Comparison of ENCODE assay signal across 9 cellular contexts in genomic region chr3:194312743-194313281, GRCh38. TPM values are rescaled to one million over a fixed set of nuclear protein-coding genes. Genes with fewer than 3 reads are reported as not detected.
DNase-seq lines count a peak whose midpoint lies in the region; ATAC-seq and TF ChIP-seq lines count a peak whose summit lies in the region.
"Had no signal": no experiment of that assay in that cellular context is flagged by ENCODE, and none has a peak within 500 bp of the region (broad histone marks: within the 10 kb centered on the region; RNA-seq: fewer than 3 reads in every experiment).

No MANE protein-coding gene starts in this region.

- no peak overlapping the region for H4K91ac ChIP-seq in H9 (ENCODE audit: insufficient read length, low read depth, low read length)

- H3K27me3 Mint-ChIP-seq in H9 (ENCODE audit: low read depth), result peaks cover 71% of the 10 kb centered on the region
- H3K27me3 Mint-ChIP-seq in WTC11 (ENCODE audit: low read depth), result peaks cover 33% of the 10 kb centered on the region

- peaks cover 5 to 6% (median 5%) of the 10 kb centered on the region in 3 experiments; a peak in 6 of 7 replicates for H3K36me3 Mint-ChIP-seq in H9 (ENCODE audit: insufficient read depth in 1 of 3, low read depth in 3 of 3)
- peaks cover 6% of the 10 kb centered on the region for H3K36me3 Mint-ChIP-seq in WTC11

- intact Hi-C loops in gastrocnemius medialis (cut with DNase I; ENCODE audit: low total_unique reads), result no loop called here

- no peak overlapping the region for H3K4ac ChIP-seq in H9 (ENCODE audit: low read depth, low read length)

- no peaks in the 10 kb centered on the region for H3K79me1 ChIP-seq in H9 (ENCODE audit: insufficient read depth, low read depth, low read length, poor library complexity, severe bottlenecking)

- H3K9me3 Mint-ChIP-seq in H9 (peaks cover 6% of the 10 kb centered on the region in 2 experiments), WTC11 (peaks cover 7% of the 10 kb centered on the region)
- H3K9me3 Mint-ChIP-seq: dendritic cell treated with granulocyte-macrophage colony-stimulating factor and Interleukin-4, amounts not matched to agents 40 ng/mL and 50 ng/mL, for 4 days had no signal

- no peak overlapping the region for H3K4me2 ChIP-seq in H9 (ENCODE audit: insufficient read depth, insufficient read length, low read length)

- no peak overlapping the region for H2BK15ac ChIP-seq in H9 (ENCODE audit: low read depth, low read length)

- no peaks in the 10 kb centered on the region for H3K23me2 ChIP-seq in H9 (ENCODE audit: insufficient read length, low read depth, low read length, poor library complexity, severe bottlenecking)

- no peak overlapping the region for H3K18ac ChIP-seq in H9 (ENCODE audit: insufficient read length, low read depth, low read length)

- TF ChIP-seq POLR2A in gastroesophageal sphincter (IDR thresholded peaks at IDR 0.05), result no peak
- TF ChIP-seq POLR2A in gastrocnemius medialis (IDR thresholded peaks at IDR 0.05), result no peak

- no peak overlapping the region for H2BK5ac ChIP-seq in H9 (ENCODE audit: insufficient read length, low read length)

- no peak overlapping the region for H2AFZ ChIP-seq in H9 (ENCODE audit: low read length)

- no peak overlapping the region; a peak in 1 of 5 replicates for H3K4me3 Mint-ChIP-seq in H9
- no peak overlapping the region for H3K4me3 Mint-ChIP-seq in WTC11
- H3K4me3 Mint-ChIP-seq: dendritic cell treated with granulocyte-macrophage colony-stimulating factor and Interleukin-4, amounts not matched to agents 40 ng/mL and 50 ng/mL, for 4 days had no signal

- H4K5ac ChIP-seq in H9 (ENCODE audit: insufficient read length, low read depth, low read length), result no peak overlapping the region

- H3K27ac ChIP-seq in gastroesophageal sphincter (peak overlapping the region; percentile 27 to 84 (median 78)), gastrocnemius medialis (no peak overlapping the region), H9 (ENCODE audit: insufficient read length, low read depth, low read length) (no peak overlapping the region)
- H3K27ac ChIP-seq: thoracic aorta had no signal

- H3K56ac ChIP-seq in H9 (ENCODE audit: insufficient read length, low read depth, low read length), result no peak overlapping the region

- no peak overlapping the region for H4K8ac ChIP-seq in H9 (replicated peaks; ENCODE audit: insufficient read length, low read depth, low read length)

- H4K20me1 ChIP-seq in H9 (ENCODE audit: control insufficient read depth, insufficient read depth, insufficient read length), result no peaks in the 10 kb centered on the region

- no peak overlapping the region for H3K23ac ChIP-seq in H9 (ENCODE audit: insufficient read length, low read depth, low read length)

- CTCF ChIA-PET in WTC11 (lab: Charles Lee), result interaction anchor here (0.6 to 2.2 kb wide), 11 partner anchors 18 to 532 kb away, joined by 3 to 21 read pairs (median 4); partner anchors contain the start of gene HES1

- H3K36me3 ChIP-seq in gastroesophageal sphincter (no peaks in the 10 kb centered on the region), gastrocnemius medialis (no peaks in the 10 kb centered on the region)
- H3K36me3 ChIP-seq: thoracic aorta had no signal

- no peak overlapping the region for H2BK12ac ChIP-seq in H9 (ENCODE audit: insufficient read length, low read depth, low read length)

- DNase-seq in GDM1 (lab: John Stamatoyannopoulos, UW) (peak; percentile 40), NCI-H774 (lab: John Stamatoyannopoulos, UW) (peak; percentile 30), gastrocnemius medialis (peak in 1 of 2 donors; percentile 62), H9 (no peak), WTC11 (ENCODE audit: low spot score) (no peak)

- H3K27me3 ChIP-seq in gastroesophageal sphincter (peaks cover 3% of the 10 kb centered on the region), gastrocnemius medialis (peaks cover 19 to 26% (median 20%) of the 10 kb centered on the region in 3 donors), H9 (ENCODE audit: insufficient read depth, low read length) (peaks cover 3% of the 10 kb centered on the region; the same call in 1 of the 2 replicates)

- H3K4me1 Mint-ChIP-seq in H9 (peaks cover 51 to 52% of the 10 kb centered on the region in 2 experiments), WTC11 (peaks cover 53% of the 10 kb centered on the region)

- no peak overlapping the region for H3K27ac Mint-ChIP-seq in H9
- no peak overlapping the region for H3K27ac Mint-ChIP-seq in WTC11
- H3K27ac Mint-ChIP-seq: dendritic cell treated with granulocyte-macrophage colony-stimulating factor and Interleukin-4, amounts not matched to agents 40 ng/mL and 50 ng/mL, for 4 days had no signal

- no peak overlapping the region for H2BK20ac ChIP-seq in H9 (ENCODE audit: low read depth, low read length, poor library complexity, severe bottlenecking)

- no peak overlapping the region for H2AK5ac ChIP-seq in H9 (ENCODE audit: insufficient read length, low read length)

- H3K14ac ChIP-seq in H9 (ENCODE audit: insufficient read depth, low read length), result no peak overlapping the region

- TF ChIP-seq EP300 in gastroesophageal sphincter (IDR thresholded peaks at IDR 0.05), result no peak

- TF ChIP-seq CTCF in gastroesophageal sphincter (IDR thresholded peaks at IDR 0.05) (no peak), gastrocnemius medialis (IDR thresholded peaks at IDR 0.05 in 4 of 5, conservative IDR thresholded peaks at IDR 0.05 in 1 of 5) (no peak), H9 (conservative IDR thresholded peaks at IDR 0.05) (no peak), WTC11 (IDR thresholded peaks at IDR 0.05) (no peak)

- H3K4me1 ChIP-seq in gastroesophageal sphincter (peaks cover 0 to 65% (median 19%) of the 10 kb centered on the region in 3 donors), gastrocnemius medialis (peaks cover 9% of the 10 kb centered on the region in 2 donors), H9 (ENCODE audit: insufficient read depth, low read length) (no peaks in the 10 kb centered on the region; the same call in none of the 2 replicates)

- no peaks in the 10 kb centered on the region for H3K9me3 ChIP-seq in gastroesophageal sphincter
- no peaks in the 10 kb centered on the region for H3K9me3 ChIP-seq in gastrocnemius medialis
- H3K9me3 ChIP-seq in H9 (ENCODE audit: control insufficient read depth, low read depth, low read length), result no peaks in the 10 kb centered on the region
- H3K9me3 ChIP-seq: thoracic aorta had no signal

- 11 to 23% methylated on average over 3 to 6 of the region's 16 CpGs for WGBS in gastroesophageal sphincter (ENCODE audit: low coverage in 1 of 2), 2 donors
- no CpG with 5 or more reads among the region's 16 CpGs for WGBS in H9 (ENCODE audit: extremely low coverage, insufficient read length, low lambda C conversion rate)

- peak; percentile 60 for ATAC-seq in gastroesophageal sphincter
- ATAC-seq in gastrocnemius medialis, result peak; percentile 15 to 23
- ATAC-seq in WTC11, result no peak
- ATAC-seq in HG03159 (IDR thresholded peaks at IDR 0.05; ENCODE audit: unreplicated experiment), result no peak

- POLR2A ChIA-PET in WTC11 (lab: Charles Lee), result interaction anchor here (0.6 to 2.0 kb wide), 3 partner anchors 14 to 171 kb away, joined by 3 to 6 read pairs (median 4); no protein-coding TSS in a partner anchor

- H2BK120ac ChIP-seq in H9 (ENCODE audit: low read depth, low read length, poor library complexity, severe bottlenecking), result no peak overlapping the region

- no peaks in the 10 kb centered on the region for H3K79me2 ChIP-seq in H9 (ENCODE audit: insufficient read depth, low read length)

- no peak overlapping the region for H3K4me3 ChIP-seq in gastroesophageal sphincter
- H3K4me3 ChIP-seq in gastrocnemius medialis, result no peak overlapping the region
- H3K4me3 ChIP-seq: thoracic aorta had no signal

- in situ Hi-C loops in gastrocnemius medialis (cut with MboI; ENCODE audit: low sequenced_read_pairs in 4 of 4), result loop anchor here in 3 of 4 donors (10.0 kb wide), 3 partner anchors 158 to 238 kb away; no protein-coding TSS in a partner anchor

- no peak overlapping the region for H3K9ac ChIP-seq in H9 (ENCODE audit: extremely low read depth, insufficient read length, low read length)

- no peak overlapping the region for H3T11ph ChIP-seq in H9 (ENCODE audit: low read length)

TF ChIP-seq in WTC11, 78 proteins besides CTCF, POLR2A, EP300 and RAD21 (continues in another document):
- TF ChIP-seq, protein P1, sequence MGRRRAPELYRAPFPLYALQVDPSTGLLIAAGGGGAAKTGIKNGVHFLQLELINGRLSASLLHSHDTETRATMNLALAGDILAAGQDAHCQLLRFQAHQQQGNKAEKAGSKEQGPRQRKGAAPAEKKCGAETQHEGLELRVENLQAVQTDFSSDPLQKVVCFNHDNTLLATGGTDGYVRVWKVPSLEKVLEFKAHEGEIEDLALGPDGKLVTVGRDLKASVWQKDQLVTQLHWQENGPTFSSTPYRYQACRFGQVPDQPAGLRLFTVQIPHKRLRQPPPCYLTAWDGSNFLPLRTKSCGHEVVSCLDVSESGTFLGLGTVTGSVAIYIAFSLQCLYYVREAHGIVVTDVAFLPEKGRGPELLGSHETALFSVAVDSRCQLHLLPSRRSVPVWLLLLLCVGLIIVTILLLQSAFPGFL (CRISPR knock-in tag; IDR thresholded peaks at IDR 0.05; ENCODE audit: borderline replicate concordance), result no peak
- TF ChIP-seq CREB1 (CRISPR knock-in tag; IDR thresholded peaks at IDR 0.05), result no peak
- no peak for TF ChIP-seq PRRX2 (CRISPR knock-in tag; IDR thresholded peaks at IDR 0.05)
- TF ChIP-seq TEAD4 (CRISPR knock-in tag; IDR thresholded peaks at IDR 0.05), result no peak
- no peak for TF ChIP-seq TEAD1 (CRISPR knock-in tag; IDR thresholded peaks at IDR 0.05)
- no peak for TF ChIP-seq ELF4 (CRISPR knock-in tag; IDR thresholded peaks at IDR 0.05; ENCODE audit: low read depth)
- no peak for TF ChIP-seq SMAD4 (CRISPR knock-in tag; IDR thresholded peaks at IDR 0.05)
- TF ChIP-seq, protein P2, sequence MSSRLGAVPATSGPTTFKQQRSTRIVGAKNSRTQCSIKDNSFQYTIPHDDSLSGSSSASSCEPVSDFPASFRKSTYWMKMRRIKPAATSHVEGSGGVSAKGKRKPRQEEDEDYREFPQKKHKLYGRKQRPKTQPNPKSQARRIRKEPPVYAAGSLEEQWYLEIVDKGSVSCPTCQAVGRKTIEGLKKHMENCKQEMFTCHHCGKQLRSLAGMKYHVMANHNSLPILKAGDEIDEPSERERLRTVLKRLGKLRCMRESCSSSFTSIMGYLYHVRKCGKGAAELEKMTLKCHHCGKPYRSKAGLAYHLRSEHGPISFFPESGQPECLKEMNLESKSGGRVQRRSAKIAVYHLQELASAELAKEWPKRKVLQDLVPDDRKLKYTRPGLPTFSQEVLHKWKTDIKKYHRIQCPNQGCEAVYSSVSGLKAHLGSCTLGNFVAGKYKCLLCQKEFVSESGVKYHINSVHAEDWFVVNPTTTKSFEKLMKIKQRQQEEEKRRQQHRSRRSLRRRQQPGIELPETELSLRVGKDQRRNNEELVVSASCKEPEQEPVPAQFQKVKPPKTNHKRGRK (CRISPR knock-in tag; IDR thresholded peaks at IDR 0.05; ENCODE audit: borderline replicate concordance), result no peak

RNA-seq across cellular contexts. Expression of gene CPN2, which starts 38.3 kb away (rescaled TPM):
- total RNA-seq in gastroesophageal sphincter (not detected), gastrocnemius medialis (1 to 10 TPM in 1 of 4 donors, under 1 TPM in 1, not detected in 2; 0.46 to 1.1 TPM), H9 (2021) (not detected in 2 replicates), WTC11 (2021) (0.09 to 0.14 TPM in 2 of 3 replicates, not detected in the other)
- total RNA-seq: thoracic aorta had no signal

RNA-seq across cellular contexts. Expression of gene LRRC15, which starts 56.7 kb away (rescaled TPM):
- total RNA-seq in gastroesophageal sphincter (under 1 TPM in 3 of 4 donors, not detected in 1; 0.42 to 0.67 (median 0.49) TPM), gastrocnemius medialis (under 1 TPM in 1 of 4 donors, not detected in 3; 0.05 TPM), H9 (2021) (0.04 and 0.07 TPM in 2 replicates), WTC11 (2021) (0.07 to 0.11 TPM (median 0.11 TPM) in 3 replicates)

Comparison
In these comparisons a context has a peak if more than half of its experiments do, and no peak if none do; other contexts are left out.
1. DNase-seq: peak in GDM1 (single experiment) and NCI-H774 (single experiment); none in H9 (single experiment) and WTC11 (single experiment).
2. ATAC-seq: peak in gastroesophageal sphincter (single experiment) and gastrocnemius medialis (2 of 2); none in WTC11 (single experiment) and HG03159 (single experiment).
3. H3K27ac ChIP-seq: peak in gastroesophageal sphincter (4 of 4); none in gastrocnemius medialis (0 of 4) and H9 (single experiment).